ENCODE assay signal across 1 cellular context in genomic region chr6:30612687-30613248, GRCh38.
TF ChIP-seq lines count a peak whose summit lies in the region.

No MANE protein-coding gene starts in this region.

TF ChIP-seq in neural cell, 6 proteins besides CTCF, POLR2A, EP300 and RAD21 (continued from another document):
- TF ChIP-seq REST (IDR thresholded peaks at IDR 0.05; ENCODE audit: borderline replicate concordance) = no peak
